8 cellular contexts compared by ENCODE assay signal in genomic region chr3:30347679-30348216, GRCh38.
A peak's percentile ranks its signal among the peaks of the same experiment; 100 is the strongest.
DNase-seq lines count a peak whose midpoint lies in the region; ATAC-seq, FAIRE-seq and TF ChIP-seq lines count a peak whose summit lies in the region.

No MANE protein-coding gene starts in this region.

- H3K36me3 Mint-ChIP-seq in stimulated activated naive CD8-positive, alpha-beta T cell treated with anti-CD3 and anti-CD28 coated beads, Interleukin-15, Interleukin-2, amounts not matched to agents 100 ng/mL and 50 ng/mL, for 24 hours (ENCODE audit: low read depth): peaks cover 3% of the 10 kb centered on the region

- no peaks in the 10 kb centered on the region for H3K27me3 Mint-ChIP-seq in stimulated activated naive CD8-positive, alpha-beta T cell treated with anti-CD3 and anti-CD28 coated beads, Interleukin-15, Interleukin-2, amounts not matched to agents 100 ng/mL and 50 ng/mL, for 24 hours

- peak overlapping the region; percentile 61 for H3K4me3 Mint-ChIP-seq in stimulated activated naive CD8-positive, alpha-beta T cell treated with anti-CD3 and anti-CD28 coated beads, Interleukin-15, Interleukin-2, amounts not matched to agents 100 ng/mL and 50 ng/mL, for 24 hours

- peak overlapping the region; percentile 91 for H3K27ac Mint-ChIP-seq in stimulated activated naive CD8-positive, alpha-beta T cell treated with anti-CD3 and anti-CD28 coated beads, Interleukin-15, Interleukin-2, amounts not matched to agents 100 ng/mL and 50 ng/mL, for 24 hours

- ATAC-seq in GM19328 (IDR thresholded peaks at IDR 0.05; ENCODE audit: unreplicated experiment): no peak

- TF ChIP-seq POLR2A in H54 (IDR thresholded peaks at IDR 0.05; ENCODE audit: low read depth, low read length): no peak

- peak; percentile 92 for DNase-seq in EL
- DNase-seq in H54 (ENCODE audit: insufficient read length, low spot score): peak; percentile 33
- peak; percentile 41 for DNase-seq in NCI-H69 (lab: John Stamatoyannopoulos, UW)
- peak; percentile 85 for DNase-seq in dermis blood vessel endothelial cell
- no peak for DNase-seq in HuH-7.5 (ENCODE audit: low spot score)
- no peak for DNase-seq in SKM-1 treated with dmso at 0.1 percent for 144 hours (lab: John Stamatoyannopoulos, UW; ENCODE audit: unreplicated experiment)

- peak; percentile 98 for FAIRE-seq in H54 (lab: Jason Lieb, UNC)

- peaks cover 3% of the 10 kb centered on the region for H3K9me3 Mint-ChIP-seq in stimulated activated naive CD8-positive, alpha-beta T cell treated with anti-CD3 and anti-CD28 coated beads, Interleukin-15, Interleukin-2, amounts not matched to agents 100 ng/mL and 50 ng/mL, for 24 hours

- H3K4me1 Mint-ChIP-seq in stimulated activated naive CD8-positive, alpha-beta T cell treated with anti-CD3 and anti-CD28 coated beads, Interleukin-15, Interleukin-2, amounts not matched to agents 100 ng/mL and 50 ng/mL, for 24 hours (ENCODE audit: low read depth): peaks cover 97% of the 10 kb centered on the region

Comparison
In these comparisons a context has a peak if more than half of its experiments do, and no peak if none do; other contexts are left out.
1. DNase-seq: peak in EL (single experiment), H54 (single experiment), NCI-H69 (single experiment) and dermis blood vessel endothelial cell (single experiment); none in HuH-7.5 (single experiment) and SKM-1 treated with dmso at 0.1 percent for 144 hours (single experiment).